ENCODE assay signal across 14 cellular contexts in the genomic region with DNA sequence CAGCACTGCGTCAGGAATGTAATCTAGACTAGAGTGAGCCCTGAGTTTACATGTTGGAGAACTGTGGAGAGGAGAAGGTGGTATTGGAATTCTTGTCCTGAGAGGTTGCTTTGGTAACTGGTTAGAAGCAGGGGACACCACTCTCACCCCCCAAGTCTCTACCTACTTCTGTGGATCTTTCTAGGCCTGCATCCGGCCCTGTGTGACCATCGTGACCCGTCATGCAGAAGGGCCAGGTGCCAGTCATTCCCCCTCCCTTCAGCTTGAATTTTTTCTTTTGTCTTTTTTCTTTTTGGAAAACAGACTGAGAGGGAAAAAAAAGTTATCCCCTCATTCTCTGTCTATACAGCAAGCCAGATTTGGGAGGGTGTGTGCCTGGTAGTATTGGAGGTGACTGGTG. TPM values are rescaled to one million over a fixed set of nuclear protein-coding genes. Genes with fewer than 3 reads are reported as not detected.
A peak's percentile ranks its signal among the peaks of the same experiment; 100 is the strongest.
DNase-seq lines count a peak whose midpoint lies in the region; ATAC-seq and TF ChIP-seq lines count a peak whose summit lies in the region.
"Had no signal": no experiment of that assay in that cellular context is flagged by ENCODE, and none has a peak within 500 bp of the region (broad histone marks: within the 10 kb centered on the region; RNA-seq: fewer than 3 reads in every experiment).

No MANE protein-coding gene starts in this region.

- WGBS in IMR-90 (ENCODE audit: extremely low coverage in 2 of 2, insufficient read length in 1 of 2), 2 experiments, result no CpG with 5 or more reads among the region's 4 CpGs

- no peak overlapping the region for H3K18ac ChIP-seq in IMR-90 (ENCODE audit: low read depth, low read length)

- H3K14ac ChIP-seq in IMR-90 (replicated peaks; ENCODE audit: low read depth, low read length), result peak overlapping the region; percentile 34

- H3K9me1 ChIP-seq in IMR-90 (ENCODE audit: insufficient read depth, low read length), result peaks cover 14% of the 10 kb centered on the region

- intact Hi-C loops in IMR-90 (cut with micrococcal nuclease) (no loop called here), breast epithelium (cut with DNase I; ENCODE audit: low total_unique reads) (no loop called here), left lung (cut with DNase I) (no loop called here)

- H3K36me3 ChIP-seq in IMR-90 (ENCODE audit: control insufficient read depth, insufficient read depth, low read length), result peaks cover 24% of the 10 kb centered on the region; the same call in 1 of the 2 replicates
- H3K36me3 ChIP-seq in breast epithelium, result no peaks in the 10 kb centered on the region
- no peaks in the 10 kb centered on the region for H3K36me3 ChIP-seq in left lung

- POLR2A ChIA-PET in IMR-90 (lab: Charles Lee; ENCODE audit: unreplicated experiment), result no interaction called here

- in situ Hi-C loops in IMR-90 (cut with MboI; ENCODE audit: low sequenced_read_pairs), result no loop called here

- peak overlapping the region; percentile 49; the same call in 1 of the 2 replicates for H3K23ac ChIP-seq in IMR-90 (ENCODE audit: low read depth, low read length)

- H4K91ac ChIP-seq in IMR-90 (ENCODE audit: insufficient read depth, low read depth, low read length), result peak overlapping the region; percentile 60; the same call in 1 of the 2 replicates

- H2BK120ac ChIP-seq in IMR-90 (ENCODE audit: low read depth, low read length), result peak overlapping the region; percentile 16; the same call in 1 of the 2 replicates

- CTCF ChIA-PET in IMR-90 (lab: Yijun Ruan, JAX), result interaction anchor here (1.6 to 1.7 kb wide), 2 partner anchors 34 to 49 kb away, joined by 4 to 6 read pairs; no protein-coding TSS in a partner anchor

- H3K4me3 ChIP-seq in IMR-90 (ENCODE audit: insufficient read depth, low read depth, low read length), result peak overlapping the region; percentile 8; the same call in 1 of the 2 replicates
- peak overlapping the region; percentile 25 to 75 (median 53) for H3K4me3 ChIP-seq in breast epithelium
- H3K4me3 ChIP-seq in left lung, result peak overlapping the region in 1 of 2 donors; percentile 33

- H2AK9ac ChIP-seq in IMR-90 (replicated peaks; ENCODE audit: low read depth, low read length, poor library complexity), result peak overlapping the region; percentile 70

- no peak overlapping the region for H2BK15ac ChIP-seq in IMR-90 (ENCODE audit: low read depth, low read length)

- no peak overlapping the region for H2AFZ ChIP-seq in IMR-90 (replicated peaks; ENCODE audit: low read length, poor library complexity)
- H2AFZ ChIP-seq: parathyroid adenoma had no signal

- H3K4ac ChIP-seq in IMR-90 (ENCODE audit: low read depth, low read length), result peak overlapping the region; percentile 72

- TF ChIP-seq POLR2A in IMR-90 (IDR thresholded peaks at IDR 0.05; ENCODE audit: low read depth, low read length), result no peak
- TF ChIP-seq POLR2A in breast epithelium (IDR thresholded peaks at IDR 0.05), result no peak

- H2BK20ac ChIP-seq in IMR-90 (ENCODE audit: low read depth, low read length), result 0 out of 2 replicates have a peak overlapping the region, but pooled peaks have one; percentile 10

- no peak for ATAC-seq in IMR-90 (ENCODE audit: low read depth)
- no peak for ATAC-seq in left lung
- ATAC-seq in GM18511 (IDR thresholded peaks at IDR 0.05; ENCODE audit: unreplicated experiment), result no peak
- ATAC-seq: activated CD8-positive, alpha-beta T cell treated with anti-CD3 and anti-CD28 coated beads for 36 hours; activated naive CD4-positive, alpha-beta T cell treated with anti-CD3 and anti-CD28 coated beads, Interleukin-2, amount 50 U/mL, for 72 hours had no signal

- H2BK5ac ChIP-seq in IMR-90 (ENCODE audit: low read depth, low read length, poor library complexity, severe bottlenecking), result peak overlapping the region; percentile 42

- DNase-seq in IMR-90, result no peak
- DNase-seq in breast epithelium (ENCODE audit: low spot score in 2 of 2), result no peak
- DNase-seq in left lung, result no peak
- DNase-seq in NCI-H2081 treated with DMSO at 0.1 percent for 48 hours (lab: John Stamatoyannopoulos, UW), result no peak
- DNase-seq in T1000 (lab: John Stamatoyannopoulos, UW), result no peak
- no peak for DNase-seq in NOMO-1 (lab: John Stamatoyannopoulos, UW; ENCODE audit: unreplicated experiment in 2 of 2)
- DNase-seq: activated CD8-positive, alpha-beta T cell treated with anti-CD3 and anti-CD28 coated beads for 36 hours; DMS 273 treated with DMSO at 0.1 percent for 48 hours; T-helper 1 cell had no signal

- H2AK5ac ChIP-seq in IMR-90 (ENCODE audit: low read depth, low read length), result peak overlapping the region; percentile 48

- H3K9me3 ChIP-seq in IMR-90 (ENCODE audit: control insufficient read depth, insufficient read depth, low read length) (no peaks in the 10 kb centered on the region), breast epithelium (no peaks in the 10 kb centered on the region), left lung (no peaks in the 10 kb centered on the region)

- BruUV-seq in IMR-90 (replicated peaks; lab: Mats Ljungman, UMichigan), result no TSS peak

- TF ChIP-seq CTCF in IMR-90 (conservative IDR thresholded peaks at IDR 0.05; ENCODE audit: low read depth, low read length) (no peak), breast epithelium (IDR thresholded peaks at IDR 0.05) (no peak), left lung (IDR thresholded peaks at IDR 0.05) (no peak)

- H4K8ac ChIP-seq in IMR-90 (ENCODE audit: low read depth in 2 of 2, low read length in 2 of 2), result peak overlapping the region in 1 of 2 experiments; percentile 27; a peak in 1 of 4 replicates

- H4K20me1 ChIP-seq in IMR-90 (ENCODE audit: insufficient read depth, low read length), result peaks cover 6% of the 10 kb centered on the region; the same call in 1 of the 2 replicates

- no peak overlapping the region for H4K5ac ChIP-seq in IMR-90 (ENCODE audit: low read depth, low read length)

- no peak for TF ChIP-seq RAD21 in IMR-90 (IDR thresholded peaks at IDR 0.05; ENCODE audit: low read length)

- peak overlapping the region; percentile 79 for H3K4me2 ChIP-seq in IMR-90 (ENCODE audit: low read depth, low read length)

- H3K27ac ChIP-seq in IMR-90 (ENCODE audit: insufficient read depth, low read length) (peak overlapping the region; percentile 18; the same call in 1 of the 2 replicates), breast epithelium (peak overlapping the region; percentile 93 to 95), left lung (peak overlapping the region; percentile 77 to 94), temporal lobe (ENCODE audit: low read depth, low read length) (peak overlapping the region; percentile 100)
- H3K27ac ChIP-seq: parathyroid adenoma had no signal

- H3K79me1 ChIP-seq in IMR-90 (ENCODE audit: low read depth in 1 of 2, low read length in 2 of 2), result peaks cover 50 to 85% of the 10 kb centered on the region in 2 experiments

- H3K4me1 ChIP-seq in IMR-90 (ENCODE audit: control insufficient read depth, insufficient read depth, low read length) (peaks cover 30% of the 10 kb centered on the region), breast epithelium (peaks cover 14 to 25% of the 10 kb centered on the region in 2 donors), left lung (peaks cover 34 to 95% of the 10 kb centered on the region in 2 donors)

- H3K9ac ChIP-seq in IMR-90 (ENCODE audit: low read depth, low read length), result peak overlapping the region; percentile 55
- H3K9ac ChIP-seq: parathyroid adenoma had no signal

- no peaks in the 10 kb centered on the region for H3K27me3 ChIP-seq in IMR-90 (ENCODE audit: control insufficient read depth, insufficient read depth, low read length)
- no peaks in the 10 kb centered on the region for H3K27me3 ChIP-seq in breast epithelium
- H3K27me3 ChIP-seq in left lung, result peaks cover 0 to 26% of the 10 kb centered on the region in 2 donors

- dilution Hi-C loops in IMR-90 (cut with HindIII; ENCODE audit: low sequenced_read_pairs, unreplicated experiment), result no loop called here

- peak overlapping the region; percentile 53; the same call in 1 of the 2 replicates for H3K56ac ChIP-seq in IMR-90 (ENCODE audit: extremely low read depth, insufficient read depth, low read length)

TF ChIP-seq in IMR-90, 13 proteins besides CTCF, POLR2A, EP300 and RAD21 (continues in another document):
- TF ChIP-seq MAFK (IDR thresholded peaks at IDR 0.05; ENCODE audit: low read depth, low read length), result no peak
- TF ChIP-seq, protein P1, sequence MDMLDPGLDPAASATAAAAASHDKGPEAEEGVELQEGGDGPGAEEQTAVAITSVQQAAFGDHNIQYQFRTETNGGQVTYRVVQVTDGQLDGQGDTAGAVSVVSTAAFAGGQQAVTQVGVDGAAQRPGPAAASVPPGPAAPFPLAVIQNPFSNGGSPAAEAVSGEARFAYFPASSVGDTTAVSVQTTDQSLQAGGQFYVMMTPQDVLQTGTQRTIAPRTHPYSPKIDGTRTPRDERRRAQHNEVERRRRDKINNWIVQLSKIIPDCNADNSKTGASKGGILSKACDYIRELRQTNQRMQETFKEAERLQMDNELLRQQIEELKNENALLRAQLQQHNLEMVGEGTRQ (IDR thresholded peaks at IDR 0.05; ENCODE audit: low read depth, low read length), result no peak
- TF ChIP-seq NFE2L2 (IDR thresholded peaks at IDR 0.05; ENCODE audit: low read depth, low read length), result no peak
- TF ChIP-seq RCOR1 (IDR thresholded peaks at IDR 0.05; ENCODE audit: insufficient replicate concordance, low read length), result no peak
- TF ChIP-seq BHLHE40 (IDR thresholded peaks at IDR 0.05; ENCODE audit: low read depth, low read length), result no peak
- TF ChIP-seq, protein P2, sequence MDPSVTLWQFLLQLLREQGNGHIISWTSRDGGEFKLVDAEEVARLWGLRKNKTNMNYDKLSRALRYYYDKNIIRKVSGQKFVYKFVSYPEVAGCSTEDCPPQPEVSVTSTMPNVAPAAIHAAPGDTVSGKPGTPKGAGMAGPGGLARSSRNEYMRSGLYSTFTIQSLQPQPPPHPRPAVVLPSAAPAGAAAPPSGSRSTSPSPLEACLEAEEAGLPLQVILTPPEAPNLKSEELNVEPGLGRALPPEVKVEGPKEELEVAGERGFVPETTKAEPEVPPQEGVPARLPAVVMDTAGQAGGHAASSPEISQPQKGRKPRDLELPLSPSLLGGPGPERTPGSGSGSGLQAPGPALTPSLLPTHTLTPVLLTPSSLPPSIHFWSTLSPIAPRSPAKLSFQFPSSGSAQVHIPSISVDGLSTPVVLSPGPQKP (IDR thresholded peaks at IDR 0.05; ENCODE audit: borderline replicate concordance, low read depth, low read length), result no peak
- no peak for TF ChIP-seq CHD1 (IDR thresholded peaks at IDR 0.05; ENCODE audit: low read depth, low read length)

RNA-seq across cellular contexts. Expression of a gene that starts 31.8 kb away (rescaled TPM):
- total RNA-seq in IMR-90 (2012; rRNA removed), result 10.0 and 10.2 TPM in 2 replicates
- polyA plus RNA-seq in IMR-90 (2012; rRNA removed), result 46.9 and 47.7 TPM in 2 replicates
- polyA plus RNA-seq in IMR-90 (2012; cell fraction: cytosol; rRNA removed), result 34.3 and 53.4 TPM in 2 replicates
- polyA plus RNA-seq in IMR-90 (2012; cell fraction: nucleus; rRNA removed; ENCODE audit: low replicate concordance), result 34.8 and 48.3 TPM in 2 replicates
- 10 to 100 TPM; 43.6 to 53.9 (median 52.8) TPM for total RNA-seq in breast epithelium
- total RNA-seq in left lung, result 100 to 1,000 TPM; 166 to 237 TPM
- 185 TPM for total RNA-seq in temporal lobe

RNA-seq across cellular contexts. Expression of a gene that starts 57.7 kb away (rescaled TPM):
- total RNA-seq in IMR-90 (2012; rRNA removed), result not detected in 2 replicates
- polyA plus RNA-seq in IMR-90 (2012; rRNA removed), result 0.03 TPM in 1 of 2 replicates, not detected in the other
- polyA plus RNA-seq in IMR-90 (2012; cell fraction: cytosol; rRNA removed), result 0.03 TPM in 1 of 2 replicates, not detected in the other
- 0.07 TPM in 1 of 2 replicates, not detected in the other for polyA plus RNA-seq in IMR-90 (2012; cell fraction: nucleus; rRNA removed; ENCODE audit: low replicate concordance)
- not detected for total RNA-seq in breast epithelium
- total RNA-seq in left lung, result under 1 TPM in 1 of 2 donors, not detected in 1; 0.13 TPM
- total RNA-seq in temporal lobe, result not detected
- total RNA-seq: activated CD8-positive, alpha-beta T cell treated with anti-CD3 and anti-CD28 coated beads for 36 hours; kidney epithelial cell had no signal

Comparison
In these comparisons a context has a peak if more than half of its experiments do, and no peak if none do; other contexts are left out.
1. H3K27ac ChIP-seq: peak in every context shown above with its lines; median percentile 100 in temporal lobe; 94 in breast epithelium; 86 in left lung; 18 in IMR-90.